In genomic region chr1:235461954-235462353, GRCh38 we compare ENCODE assay signal across 14 cellular contexts.
"Had no signal": no experiment of that assay in that cellular context is flagged by ENCODE, and none has a peak within 500 bp of the region (broad histone marks: within the 10 kb centered on the region; RNA-seq: fewer than 3 reads in every experiment).

No MANE protein-coding gene starts in this region.

- H3K27me3 ChIP-seq: cardiac muscle cell, testis had no signal

- H3K9me3 ChIP-seq: testis had no signal

- H3K4me3 Mint-ChIP-seq: activated naive CD8-positive, alpha-beta T cell; activated T-cell treated with anti-CD3 and anti-CD28 coated beads, Interleukin-2, amount 50 U/mL, for 72 hours; memory B cell; nephron progenitor cell; type B pancreatic cell had no signal

- H3K4me1 Mint-ChIP-seq: nephron progenitor cell had no signal

- H3K9me3 Mint-ChIP-seq: activated T-cell treated with anti-CD3 and anti-CD28 coated beads, Interleukin-2, amount 50 U/mL, for 72 hours; memory B cell; type B pancreatic cell had no signal

- H3K4me3 ChIP-seq: cardiac muscle cell, smooth muscle cell, testis had no signal

- H3K27me3 Mint-ChIP-seq: activated naive CD8-positive, alpha-beta T cell; memory B cell; type B pancreatic cell had no signal

- DNase-seq: activated gamma-delta T cell; activated T-cell treated with anti-CD3 and anti-CD28 coated beads, Interleukin-2, amount 50 U/mL, for 72 hours; amygdala; left ventricle myocardium superior; nephron progenitor cell; nucleus accumbens; stimulated activated CD4-positive, alpha-beta T cell treated with anti-CD3 and anti-CD28 coated beads, Interleukin-4, amount 100 ng/mL, for 1 hour; testis had no signal

- H3K27ac ChIP-seq: cardiac muscle cell, testis had no signal

- H3K27ac Mint-ChIP-seq: activated naive CD8-positive, alpha-beta T cell; activated T-cell treated with anti-CD3 and anti-CD28 coated beads, Interleukin-2, amount 50 U/mL, for 72 hours; memory B cell; nephron progenitor cell; type B pancreatic cell had no signal

- H3K4me1 ChIP-seq: testis had no signal

- ATAC-seq: activated T-cell treated with anti-CD3 and anti-CD28 coated beads, Interleukin-2, amount 50 U/mL, for 72 hours; left ventricle myocardium superior; sciatic nerve had no signal
